Comparison of ENCODE assay signal across 8 cellular contexts in the genomic region with DNA sequence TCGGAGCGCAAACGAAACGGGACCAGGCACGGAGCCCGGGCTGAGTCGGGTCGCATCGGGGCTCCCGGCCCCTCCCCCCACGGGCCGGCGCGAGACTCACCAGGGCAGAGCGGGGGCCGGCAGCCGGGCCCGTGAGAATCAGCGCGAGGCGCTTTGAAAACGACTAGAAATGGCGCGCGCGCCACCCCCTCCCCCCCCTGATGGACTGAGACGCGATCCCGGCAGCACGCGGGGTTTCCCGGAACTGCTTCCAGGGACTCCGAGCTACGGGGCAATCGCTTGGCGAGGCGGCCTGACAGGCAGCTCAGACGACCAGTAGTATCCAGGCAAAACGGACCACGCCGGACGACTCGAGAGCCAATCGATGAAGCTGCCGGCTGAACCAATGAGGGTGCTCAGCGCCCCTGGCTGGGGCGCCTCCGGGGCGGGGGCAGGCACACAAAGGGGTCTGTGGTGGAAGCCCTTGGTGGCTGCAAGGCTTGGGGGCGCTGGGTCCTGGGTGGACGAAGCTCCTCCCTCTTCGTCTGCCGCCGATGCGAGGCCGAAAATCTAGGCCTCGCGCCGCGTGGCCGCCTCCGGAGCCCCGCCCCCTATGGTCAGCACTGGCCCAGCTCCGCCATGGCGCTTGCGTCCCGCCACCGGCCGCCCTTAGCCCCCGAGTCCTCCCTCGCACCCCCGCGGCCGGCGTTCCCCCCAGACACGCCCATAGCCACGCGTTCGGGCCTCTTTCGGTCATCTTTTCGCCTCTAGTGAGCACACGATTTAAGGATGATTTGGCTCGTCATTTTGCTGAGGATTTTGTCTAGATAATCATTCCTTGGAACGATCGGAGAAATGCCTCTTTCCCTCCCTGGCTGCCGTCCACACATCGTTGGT. TPM values are rescaled to one million over a fixed set of nuclear protein-coding genes. Genes with fewer than 3 reads are reported as not detected.
DNase-seq lines count a peak whose midpoint lies in the region; ATAC-seq and TF ChIP-seq lines count a peak whose summit lies in the region.

HNRNPR (minus strand) TSS at position 174 of the 876 bp plus-strand sequence. CDS start 3,276 bp downstream, outside the sequence.

- peak within 1 kb of the TSS; percentile 91 for H2AFZ ChIP-seq in IMR-90 (replicated peaks; ENCODE audit: low read length, poor library complexity)

- H2BK120ac ChIP-seq in IMR-90 (ENCODE audit: low read depth, low read length): peak within 1 kb of the TSS; percentile 64

- CTCF ChIA-PET in IMR-90 (lab: Yijun Ruan, JAX): interaction anchor here (1.6 kb wide), 1 partner anchor 59 kb away, joined by 6 read pairs; no protein-coding TSS in a partner anchor

- no peak for TF ChIP-seq RAD21 in IMR-90 (IDR thresholded peaks at IDR 0.05; ENCODE audit: low read length)

- H4K5ac ChIP-seq in IMR-90 (ENCODE audit: low read depth, low read length): peak within 1 kb of the TSS; percentile 89

- peak within 1 kb of the TSS; percentile 95 for H3K27ac ChIP-seq in IMR-90 (ENCODE audit: insufficient read depth, low read length)

- BruUV-seq in IMR-90 (replicated peaks; lab: Mats Ljungman, UMichigan): no TSS peak

- peaks cover 0 to 3% of the 10 kb centered on the region in 2 experiments; a peak in 1 of 4 replicates for H3K79me1 ChIP-seq in IMR-90 (ENCODE audit: low read depth in 1 of 2, low read length in 2 of 2)

- H3K4me1 ChIP-seq in IMR-90 (ENCODE audit: control insufficient read depth, insufficient read depth, low read length): peaks cover 2% of the 10 kb centered on the region; the same call in 1 of the 2 replicates

- H4K8ac ChIP-seq in IMR-90 (ENCODE audit: low read depth in 2 of 2, low read length in 2 of 2): peak within 1 kb of the TSS; percentile 82 to 96

- WGBS in IMR-90 (ENCODE audit: extremely low coverage in 2 of 2, insufficient read length in 1 of 2), 2 experiments: 1% methylated on average over 40 of the region's 87 CpGs; no CpG with 5 or more reads in 1 of the 2 experiments

- peak within 1 kb of the TSS; percentile 84 for H3K14ac ChIP-seq in IMR-90 (replicated peaks; ENCODE audit: low read depth, low read length)

- H3K36me3 ChIP-seq in IMR-90 (ENCODE audit: control insufficient read depth, insufficient read depth, low read length): no peaks in the 10 kb centered on the region

- peak within 1 kb of the TSS; percentile 82 for H2AK5ac ChIP-seq in IMR-90 (ENCODE audit: low read depth, low read length)

- peak within 1 kb of the TSS; percentile 96 for H2AK9ac ChIP-seq in IMR-90 (replicated peaks; ENCODE audit: low read depth, low read length, poor library complexity)

- peaks cover 2% of the 10 kb centered on the region for H3K9me1 ChIP-seq in IMR-90 (ENCODE audit: insufficient read depth, low read length)

- peak; percentile 94 for ATAC-seq in GM21528 (IDR thresholded peaks at IDR 0.05; ENCODE audit: low FRiP score, unreplicated experiment)
- ATAC-seq in IMR-90 (ENCODE audit: low read depth): peak; percentile 94

- TF ChIP-seq CTCF in IMR-90 (conservative IDR thresholded peaks at IDR 0.05; ENCODE audit: low read depth, low read length): no peak

- H3K18ac ChIP-seq in IMR-90 (ENCODE audit: low read depth, low read length): peak within 1 kb of the TSS; percentile 94

- peak within 1 kb of the TSS; percentile 83 for H3K23ac ChIP-seq in IMR-90 (ENCODE audit: low read depth, low read length)

- H3K9me3 ChIP-seq in IMR-90 (ENCODE audit: control insufficient read depth, insufficient read depth, low read length): no peaks in the 10 kb centered on the region

- in situ Hi-C loops in IMR-90 (cut with MboI; ENCODE audit: low sequenced_read_pairs): no loop called here

- H2BK5ac ChIP-seq in IMR-90 (ENCODE audit: low read depth, low read length, poor library complexity, severe bottlenecking): peak within 1 kb of the TSS; percentile 90

- peak within 1 kb of the TSS; percentile 97 for H3K56ac ChIP-seq in IMR-90 (ENCODE audit: extremely low read depth, insufficient read depth, low read length)

- no peaks in the 10 kb centered on the region for H3K27me3 ChIP-seq in IMR-90 (ENCODE audit: control insufficient read depth, insufficient read depth, low read length)

- H2BK20ac ChIP-seq in IMR-90 (ENCODE audit: low read depth, low read length): peak within 1 kb of the TSS; percentile 8; the same call in 1 of the 2 replicates

- peak within 1 kb of the TSS; percentile 93 for H4K91ac ChIP-seq in IMR-90 (ENCODE audit: insufficient read depth, low read depth, low read length)

- H2BK15ac ChIP-seq in IMR-90 (ENCODE audit: low read depth, low read length): peak within 1 kb of the TSS; percentile 45; the same call in 2 of the 3 replicates

- TF ChIP-seq POLR2A in IMR-90 (IDR thresholded peaks at IDR 0.05; ENCODE audit: low read depth, low read length): no peak; the same call in 1 of the 2 replicates

- H3K4me2 ChIP-seq in IMR-90 (ENCODE audit: low read depth, low read length): peak within 1 kb of the TSS; percentile 96

- intact Hi-C loops in IMR-90 (cut with micrococcal nuclease): loop anchor here (1.0 to 5.0 kb wide), 4 partner anchors 24 to 188 kb away; partner anchors contain the start of genes ASAP3 and E2F2

- DNase-seq in DMS 273 treated with DMSO at 0.1 percent for 48 hours (lab: John Stamatoyannopoulos, UW) (peak; percentile 99), IMR-90 (peak; percentile 100), OCI-M1 (lab: John Stamatoyannopoulos, UW) (peak; percentile 99), activated T-cell treated with anti-CD3 and anti-CD28 coated beads for 24 hours (ENCODE audit: low read depth) (peak; percentile 99), epidermal melanocyte (ENCODE audit: insufficient read length, low spot score) (peak; percentile 95), middle frontal gyrus (ENCODE audit: extremely low spot score, low spot score) (peak; percentile 99)
- DNase-seq in stimulated activated CD8-positive, alpha-beta memory T cell treated with anti-CD3 and anti-CD28 coated beads, Interleukin-2, amount 100 ng/mL, for 48 hours (ENCODE audit: low read depth in 2 of 2): peak; percentile 97 to 99

- dilution Hi-C loops in IMR-90 (cut with HindIII; ENCODE audit: low sequenced_read_pairs, unreplicated experiment): no loop called here

- H3K4me3 ChIP-seq in IMR-90 (ENCODE audit: insufficient read depth, low read depth, low read length): peak within 1 kb of the TSS; percentile 93

- H3K4ac ChIP-seq in IMR-90 (ENCODE audit: low read depth, low read length): peak within 1 kb of the TSS; percentile 95

- POLR2A ChIA-PET in IMR-90 (lab: Charles Lee; ENCODE audit: unreplicated experiment): interaction anchor here (0.5 to 0.8 kb wide), 11 partner anchors 24 to 322 kb away, joined by 3 to 17 read pairs (median 4); no protein-coding TSS in a partner anchor

- H4K20me1 ChIP-seq in IMR-90 (ENCODE audit: insufficient read depth, low read length): peaks cover 39% of the 10 kb centered on the region

- H3K9ac ChIP-seq in IMR-90 (ENCODE audit: low read depth, low read length): peak within 1 kb of the TSS; percentile 98

TF ChIP-seq in IMR-90, 13 proteins besides CTCF, POLR2A, EP300 and RAD21:
- 0 out of 2 replicates have a peak, but pooled peaks have one; percentile 20 for TF ChIP-seq CHD1 (IDR thresholded peaks at IDR 0.05; ENCODE audit: low read depth, low read length)
- TF ChIP-seq MAZ (IDR thresholded peaks at IDR 0.05; ENCODE audit: borderline replicate concordance, low read depth, low read length): peak; percentile 98; the same call in 1 of the 2 replicates
- peak; percentile 55 for TF ChIP-seq USF2 (IDR thresholded peaks at IDR 0.05; ENCODE audit: low read depth, low read length)
- TF ChIP-seq, protein P1, sequence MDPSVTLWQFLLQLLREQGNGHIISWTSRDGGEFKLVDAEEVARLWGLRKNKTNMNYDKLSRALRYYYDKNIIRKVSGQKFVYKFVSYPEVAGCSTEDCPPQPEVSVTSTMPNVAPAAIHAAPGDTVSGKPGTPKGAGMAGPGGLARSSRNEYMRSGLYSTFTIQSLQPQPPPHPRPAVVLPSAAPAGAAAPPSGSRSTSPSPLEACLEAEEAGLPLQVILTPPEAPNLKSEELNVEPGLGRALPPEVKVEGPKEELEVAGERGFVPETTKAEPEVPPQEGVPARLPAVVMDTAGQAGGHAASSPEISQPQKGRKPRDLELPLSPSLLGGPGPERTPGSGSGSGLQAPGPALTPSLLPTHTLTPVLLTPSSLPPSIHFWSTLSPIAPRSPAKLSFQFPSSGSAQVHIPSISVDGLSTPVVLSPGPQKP (IDR thresholded peaks at IDR 0.05; ENCODE audit: borderline replicate concordance, low read depth, low read length): no peak
- no peak for TF ChIP-seq SMC3 (IDR thresholded peaks at IDR 0.05; ENCODE audit: low read depth, low read length)
- peak; percentile 77 for TF ChIP-seq MXI1 (IDR thresholded peaks at IDR 0.05; ENCODE audit: borderline replicate concordance, low read depth, low read length)
- peak; percentile 41; the same call in 1 of the 2 replicates for TF ChIP-seq FOS (IDR thresholded peaks at IDR 0.05; ENCODE audit: low read depth, low read length)
TF ChIP-seq in IMR-90: peak in this region for 5.

RNA-seq across cellular contexts. Expression of gene HNRNPR, which starts in this region (rescaled TPM):
- total RNA-seq in IMR-90 (2012; rRNA removed): 99.7 and 152 TPM in 2 replicates
- 107 and 111 TPM in 2 replicates for polyA plus RNA-seq in IMR-90 (2012; rRNA removed)
- 30.2 and 57.0 TPM in 2 replicates for polyA plus RNA-seq in IMR-90 (2012; cell fraction: cytosol; rRNA removed)
- polyA plus RNA-seq in IMR-90 (2012; cell fraction: nucleus; rRNA removed; ENCODE audit: low replicate concordance): 14.3 and 62.0 TPM in 2 replicates

Comparison
In these comparisons a context has a peak if more than half of its experiments do, and no peak if none do; other contexts are left out.
1. Peak in every context shown above with its lines: DNase-seq, ATAC-seq, H3K4me3 ChIP-seq and H3K27ac ChIP-seq.